In genomic region chr4:10015140-10015753, GRCh38 we compare ENCODE assay signal across 8 cellular contexts. TPM values are rescaled to one million over a fixed set of nuclear protein-coding genes. Genes with fewer than 3 reads are reported as not detected.
DNase-seq lines count a peak whose midpoint lies in the region; ATAC-seq and TF ChIP-seq lines count a peak whose summit lies in the region.

No MANE protein-coding gene starts in this region.

- H3K9me3 ChIP-seq in heart left ventricle, result no peaks in the 10 kb centered on the region
- no peaks in the 10 kb centered on the region for H3K9me3 ChIP-seq in right atrium auricular region

- H3K36me3 ChIP-seq in heart left ventricle (no peaks in the 10 kb centered on the region), right atrium auricular region (no peaks in the 10 kb centered on the region)

- H3K9me3 Mint-ChIP-seq in stimulated activated naive CD8-positive, alpha-beta T cell treated with anti-CD3 and anti-CD28 coated beads, Interleukin-15, amount 100 ng/mL, for 72 hours, result no peaks in the 10 kb centered on the region
- H3K9me3 Mint-ChIP-seq in effector memory CD8-positive, alpha-beta T cell, result no peaks in the 10 kb centered on the region

- DNase-seq in heart left ventricle, result peak in 1 of 5 donors; percentile 56
- no peak for DNase-seq in right atrium auricular region (ENCODE audit: low spot score)
- peak; percentile 50 for DNase-seq in M059J (ENCODE audit: low read depth)
- peak; percentile 31 for DNase-seq in SK-N-DZ (ENCODE audit: low spot score)
- peak; percentile 59 for DNase-seq in glomerular visceral epithelial cell (ENCODE audit: extremely low spot score)
- DNase-seq in stimulated activated naive CD8-positive, alpha-beta T cell treated with anti-CD3 and anti-CD28 coated beads, Interleukin-15, amount 100 ng/mL, for 72 hours, result peak; percentile 35 to 45
- no peak for DNase-seq in effector memory CD8-positive, alpha-beta T cell

- H3K36me3 Mint-ChIP-seq in effector memory CD8-positive, alpha-beta T cell (ENCODE audit: insufficient read depth), result peaks cover 3% of the 10 kb centered on the region

- H3K4me3 Mint-ChIP-seq in stimulated activated naive CD8-positive, alpha-beta T cell treated with anti-CD3 and anti-CD28 coated beads, Interleukin-15, amount 100 ng/mL, for 72 hours, result no peak overlapping the region
- no peak overlapping the region for H3K4me3 Mint-ChIP-seq in effector memory CD8-positive, alpha-beta T cell

- 50 to 64% (median 56%) methylated on average over 7 of the region's 7 CpGs for WGBS in heart left ventricle, 4 donors

- no peak for ATAC-seq in heart left ventricle
- no peak for ATAC-seq in stimulated activated naive CD8-positive, alpha-beta T cell treated with anti-CD3 and anti-CD28 coated beads, Interleukin-15, amount 100 ng/mL, for 72 hours
- no peak for ATAC-seq in effector memory CD8-positive, alpha-beta T cell (replicated peaks)
- ATAC-seq in HG03457 (IDR thresholded peaks at IDR 0.05; ENCODE audit: unreplicated experiment), result no peak

- intact Hi-C loops in heart left ventricle (cut with DNase I), result loop anchor here (1.0 to 10.0 kb wide), 15 partner anchors 47 to 483 kb away; partner anchors contain the start of gene WDR1 (in 1 of the 10)

- H3K27me3 ChIP-seq in heart left ventricle (no peaks in the 10 kb centered on the region), right atrium auricular region (no peaks in the 10 kb centered on the region)

- no peaks in the 10 kb centered on the region for H3K27me3 Mint-ChIP-seq in stimulated activated naive CD8-positive, alpha-beta T cell treated with anti-CD3 and anti-CD28 coated beads, Interleukin-15, amount 100 ng/mL, for 72 hours
- no peaks in the 10 kb centered on the region for H3K27me3 Mint-ChIP-seq in effector memory CD8-positive, alpha-beta T cell

- no peak overlapping the region for H3K27ac ChIP-seq in heart left ventricle
- H3K27ac ChIP-seq in right atrium auricular region, result no peak overlapping the region

- H3K4me1 Mint-ChIP-seq in stimulated activated naive CD8-positive, alpha-beta T cell treated with anti-CD3 and anti-CD28 coated beads, Interleukin-15, amount 100 ng/mL, for 72 hours, result peaks cover 43% of the 10 kb centered on the region
- H3K4me1 Mint-ChIP-seq in effector memory CD8-positive, alpha-beta T cell (ENCODE audit: low read depth in 2 of 2), result peaks cover 9 to 18% of the 10 kb centered on the region in 2 donors

- TF ChIP-seq CTCF in heart left ventricle (IDR thresholded peaks at IDR 0.05) (peak; percentile 32 to 69 (median 52)), right atrium auricular region (IDR thresholded peaks at IDR 0.05) (peak in 1 of 2 donors; percentile 69)

- no peak for TF ChIP-seq POLR2A in heart left ventricle (IDR thresholded peaks at IDR 0.05)

- H3K4me1 ChIP-seq in heart left ventricle, result peaks cover 0 to 22% (median 15%) of the 10 kb centered on the region in 12 donors
- peaks cover 0 to 22% of the 10 kb centered on the region in 2 donors for H3K4me1 ChIP-seq in right atrium auricular region

- no peak overlapping the region for H3K4me3 ChIP-seq in heart left ventricle
- no peak overlapping the region for H3K4me3 ChIP-seq in right atrium auricular region

- H3K27ac Mint-ChIP-seq in stimulated activated naive CD8-positive, alpha-beta T cell treated with anti-CD3 and anti-CD28 coated beads, Interleukin-15, amount 100 ng/mL, for 72 hours, result peak overlapping the region in 1 of 2 donors; percentile 93
- H3K27ac Mint-ChIP-seq in effector memory CD8-positive, alpha-beta T cell, result no peak overlapping the region

RNA-seq across cellular contexts. Expression of gene SLC2A9, which starts 6.0 kb away (rescaled TPM):
- total RNA-seq in heart left ventricle, result 10 to 100 TPM in 1 of 9 donors, 1 to 10 TPM in 8; 1.6 to 15.1 (median 5.9) TPM
- 1 to 10 TPM; 2.1 to 3.1 TPM for polyA plus RNA-seq in heart left ventricle
- total RNA-seq in right atrium auricular region, result 1 to 10 TPM; 3.5 to 5.8 TPM
- total RNA-seq in M059J (2014; rRNA removed; shearing (Covaris generic)), result 0.25 TPM in 1 of 2 replicates, not detected in the other
- polyA plus RNA-seq in SK-N-DZ (2014; cell fraction: cytosol; rRNA removed), result not detected in 2 replicates
- not detected in 2 replicates for polyA plus RNA-seq in SK-N-DZ (2014; cell fraction: nucleus; rRNA removed)

Comparison
In these comparisons a context has a peak if more than half of its experiments do, and no peak if none do; other contexts are left out.
1. DNase-seq: peak in M059J (single experiment), SK-N-DZ (single experiment), glomerular visceral epithelial cell (single experiment) and stimulated activated naive CD8-positive, alpha-beta T cell treated with anti-CD3 and anti-CD28 coated beads, Interleukin-15, amount 100 ng/mL, for 72 hours (2 of 2); none in right atrium auricular region (single experiment) and effector memory CD8-positive, alpha-beta T cell (0 of 3).